11 cellular contexts compared by ENCODE assay signal in genomic region chr17:75894049-75894742, GRCh38. TPM values are rescaled to one million over a fixed set of nuclear protein-coding genes. Genes with fewer than 3 reads are reported as not detected.
A peak's percentile ranks its signal among the peaks of the same experiment; 100 is the strongest.
DNase-seq lines count a peak whose midpoint lies in the region; TF ChIP-seq lines count a peak whose summit lies in the region.
"Had no signal": no experiment of that assay in that cellular context is flagged by ENCODE, and none has a peak within 500 bp of the region (broad histone marks: within the 10 kb centered on the region; RNA-seq: fewer than 3 reads in every experiment).

No MANE protein-coding gene starts in this region.

- H3K4me1 ChIP-seq in CD8-positive, alpha-beta memory T cell (ENCODE audit: insufficient read depth, low read length) = peaks cover 18% of the 10 kb centered on the region
- peaks cover 17% of the 10 kb centered on the region; the same call in 1 of the 2 replicates for H3K4me1 ChIP-seq in HUES64 (ENCODE audit: insufficient read depth, low read length)

- no peak for DNase-seq in CD8-positive, alpha-beta memory T cell
- DNase-seq in progenitor cell of endocrine pancreas (ENCODE audit: low spot score, unreplicated experiment) (no peak), NCI-H345 (lab: John Stamatoyannopoulos, UW) (no peak), NK-92 (lab: John Stamatoyannopoulos, UW; ENCODE audit: unreplicated experiment) (no peak), T1000 (lab: John Stamatoyannopoulos, UW) (no peak), cerebellar nuclear complex (lab: John Stamatoyannopoulos, UW) (no peak)
- DNase-seq: DMS153, HFFc6, NCI-H2029 had no signal

- H3K27ac Mint-ChIP-seq in CD8-positive, alpha-beta memory T cell = peak overlapping the region in 7 of 8 donors; percentile 18 to 84 (median 72)
- H3K27ac Mint-ChIP-seq in dendritic cell treated with granulocyte-macrophage colony-stimulating factor and Interleukin-4, amounts not matched to agents 40 ng/mL and 50 ng/mL, for 4 days = peak overlapping the region; percentile 90
- peak overlapping the region; percentile 87 for H3K27ac Mint-ChIP-seq in progenitor cell of endocrine pancreas

- H3K9ac ChIP-seq in HUES64 (ENCODE audit: low read depth, low read length) = 0 out of 2 replicates have a peak overlapping the region, but pooled peaks have one; percentile 3

- H3K9me3 Mint-ChIP-seq in CD8-positive, alpha-beta memory T cell = no peaks in the 10 kb centered on the region
- no peaks in the 10 kb centered on the region for H3K9me3 Mint-ChIP-seq in dendritic cell treated with granulocyte-macrophage colony-stimulating factor and Interleukin-4, amounts not matched to agents 40 ng/mL and 50 ng/mL, for 4 days
- H3K9me3 Mint-ChIP-seq in progenitor cell of endocrine pancreas (ENCODE audit: low read depth) = no peaks in the 10 kb centered on the region
- H3K9me3 Mint-ChIP-seq: HFFc6 had no signal

- H3K27me3 ChIP-seq in CD8-positive, alpha-beta memory T cell (ENCODE audit: insufficient read depth, low read length, poor library complexity, severe bottlenecking) = no peaks in the 10 kb centered on the region
- no peaks in the 10 kb centered on the region for H3K27me3 ChIP-seq in HUES64 (ENCODE audit: insufficient read depth, low read length)

- TF ChIP-seq CTCF in progenitor cell of endocrine pancreas (IDR thresholded peaks at IDR 0.05; ENCODE audit: unreplicated experiment) = no peak

- H3K27me3 Mint-ChIP-seq in CD8-positive, alpha-beta memory T cell = no peaks in the 10 kb centered on the region
- no peaks in the 10 kb centered on the region for H3K27me3 Mint-ChIP-seq in dendritic cell treated with granulocyte-macrophage colony-stimulating factor and Interleukin-4, amounts not matched to agents 40 ng/mL and 50 ng/mL, for 4 days
- peaks cover 11% of the 10 kb centered on the region for H3K27me3 Mint-ChIP-seq in progenitor cell of endocrine pancreas

- no peaks in the 10 kb centered on the region for H3K9me3 ChIP-seq in CD8-positive, alpha-beta memory T cell (ENCODE audit: low read length)
- no peaks in the 10 kb centered on the region for H3K9me3 ChIP-seq in HUES64 (ENCODE audit: insufficient read depth, low read depth, low read length)

- intact Hi-C loops in dendritic cell treated with granulocyte-macrophage colony-stimulating factor and Interleukin-4, amounts not matched to agents 40 ng/mL and 50 ng/mL, for 4 days (cut with micrococcal nuclease) = no loop called here

- H3K4me3 ChIP-seq in CD8-positive, alpha-beta memory T cell (ENCODE audit: low read length) = no peak overlapping the region
- H3K4me3 ChIP-seq in HUES64 (ENCODE audit: low read length) = no peak overlapping the region

- WGBS in HUES64 = 79% methylated on average over 22 of the region's 22 CpGs

- CTCF ChIA-PET in CD8-positive, alpha-beta memory T cell (lab: Charles Lee) = interaction anchor here (1.0 to 5.3 kb wide), 4 partner anchors 16 to 120 kb away, joined by 3 to 42 read pairs (median 19); partner anchors contain the start of gene TRIM47

- H3K36me3 ChIP-seq in CD8-positive, alpha-beta memory T cell (ENCODE audit: insufficient read depth, low read length) = no peaks in the 10 kb centered on the region
- H3K36me3 ChIP-seq in HUES64 (ENCODE audit: insufficient read depth, low read length) = peaks cover 43% of the 10 kb centered on the region

- POLR2A ChIA-PET in CD8-positive, alpha-beta memory T cell (lab: Charles Lee) = interaction anchor here (1.0 to 4.0 kb wide), 3 partner anchors 10 to 38 kb away, joined by 3 to 42 read pairs (median 28); partner anchors contain the start of genes MRPL38, TRIM47 and WBP2

- H3K4me3 Mint-ChIP-seq in CD8-positive, alpha-beta memory T cell = peak overlapping the region in 6 of 7 donors; percentile 29 to 66 (median 59)
- no peak overlapping the region for H3K4me3 Mint-ChIP-seq in dendritic cell treated with granulocyte-macrophage colony-stimulating factor and Interleukin-4, amounts not matched to agents 40 ng/mL and 50 ng/mL, for 4 days
- H3K4me3 Mint-ChIP-seq in progenitor cell of endocrine pancreas (ENCODE audit: low read depth) = no peak overlapping the region

- H3K4me1 Mint-ChIP-seq in CD8-positive, alpha-beta memory T cell = peaks cover 25 to 31% (median 26%) of the 10 kb centered on the region in 3 donors
- peaks cover 32% of the 10 kb centered on the region for H3K4me1 Mint-ChIP-seq in dendritic cell treated with granulocyte-macrophage colony-stimulating factor and Interleukin-4, amounts not matched to agents 40 ng/mL and 50 ng/mL, for 4 days (ENCODE audit: low read depth)
- peaks cover 8% of the 10 kb centered on the region for H3K4me1 Mint-ChIP-seq in progenitor cell of endocrine pancreas (ENCODE audit: low read depth)

- H3K36me3 Mint-ChIP-seq in CD8-positive, alpha-beta memory T cell = peaks cover 0 to 48% (median 2%) of the 10 kb centered on the region in 3 donors
- H3K36me3 Mint-ChIP-seq in dendritic cell treated with granulocyte-macrophage colony-stimulating factor and Interleukin-4, amounts not matched to agents 40 ng/mL and 50 ng/mL, for 4 days (ENCODE audit: low read depth) = peaks cover 90% of the 10 kb centered on the region
- H3K36me3 Mint-ChIP-seq in progenitor cell of endocrine pancreas (ENCODE audit: insufficient read depth) = no peaks in the 10 kb centered on the region

- no peak overlapping the region for H3K27ac ChIP-seq in CD8-positive, alpha-beta memory T cell (ENCODE audit: low read depth, low read length)
- no peak overlapping the region for H3K27ac ChIP-seq in HUES64 (ENCODE audit: low read depth, low read length)

RNA-seq across cellular contexts. Expression of gene TRIM65, which starts 2.6 kb away (rescaled TPM):
- total RNA-seq in CD8-positive, alpha-beta memory T cell = 10 to 100 TPM; 34.9 to 35.4 TPM
- polyA plus RNA-seq in CD8-positive, alpha-beta memory T cell = 28.1 TPM
- polyA plus RNA-seq in HUES64 (2013, experiment 1 of 2) = 21.4 TPM
- polyA plus RNA-seq in HUES64 (2013, experiment 2 of 2) = 21.0 TPM
- total RNA-seq in progenitor cell of endocrine pancreas = 13.9 and 17.1 TPM in 2 replicates

RNA-seq across cellular contexts. Expression of gene MRPL38, which starts 10.5 kb away (rescaled TPM):
- 100 to 1,000 TPM; 171 to 180 TPM for total RNA-seq in CD8-positive, alpha-beta memory T cell
- 73.1 TPM for polyA plus RNA-seq in CD8-positive, alpha-beta memory T cell
- 48.8 TPM for polyA plus RNA-seq in HUES64 (2013, experiment 1 of 2)
- 47.4 TPM for polyA plus RNA-seq in HUES64 (2013, experiment 2 of 2)
- total RNA-seq in progenitor cell of endocrine pancreas = 82.7 and 94.0 TPM in 2 replicates

RNA-seq across cellular contexts. Expression of gene TRIM47, which starts 15.8 kb away (rescaled TPM):
- 10 to 100 TPM; 12.6 to 14.1 TPM for total RNA-seq in CD8-positive, alpha-beta memory T cell
- polyA plus RNA-seq in CD8-positive, alpha-beta memory T cell = 17.6 TPM
- polyA plus RNA-seq in HUES64 (2013, experiment 1 of 2) = 2.8 TPM
- 4.8 TPM for polyA plus RNA-seq in HUES64 (2013, experiment 2 of 2)
- total RNA-seq in progenitor cell of endocrine pancreas = 0.42 and 1.0 TPM in 2 replicates

RNA-seq across cellular contexts. Expression of gene WBP2, which starts 39.1 kb away (rescaled TPM):
- total RNA-seq in CD8-positive, alpha-beta memory T cell = 10 to 100 TPM; 47.5 to 53.2 TPM
- 129 TPM for polyA plus RNA-seq in CD8-positive, alpha-beta memory T cell
- polyA plus RNA-seq in HUES64 (2013, experiment 1 of 2) = 52.7 TPM
- 68.0 TPM for polyA plus RNA-seq in HUES64 (2013, experiment 2 of 2)
- 47.9 and 57.7 TPM in 2 replicates for total RNA-seq in progenitor cell of endocrine pancreas

RNA-seq across cellular contexts. Expression of gene FBF1, which starts 46.6 kb away (rescaled TPM):
- total RNA-seq in CD8-positive, alpha-beta memory T cell = 10 to 100 TPM; 22.6 to 23.8 TPM
- polyA plus RNA-seq in CD8-positive, alpha-beta memory T cell = 5.7 TPM
- 4.5 TPM for polyA plus RNA-seq in HUES64 (2013, experiment 1 of 2)
- 3.6 TPM for polyA plus RNA-seq in HUES64 (2013, experiment 2 of 2)
- 24.8 and 29.9 TPM in 2 replicates for total RNA-seq in progenitor cell of endocrine pancreas

Comparison
In these comparisons a context has a peak if more than half of its experiments do, and no peak if none do; other contexts are left out.
1. H3K4me3 Mint-ChIP-seq: peak in CD8-positive, alpha-beta memory T cell (6 of 7); none in dendritic cell treated with granulocyte-macrophage colony-stimulating factor and Interleukin-4, amounts not matched to agents 40 ng/mL and 50 ng/mL, for 4 days (single experiment) and progenitor cell of endocrine pancreas (single experiment).
2. Peak in every context shown above with its lines, with median percentiles within 50 percentile points of each other: H3K27ac Mint-ChIP-seq.